Comparison of ENCODE assay signal across 1 cellular context in genomic region chr4:174137698-174138097, GRCh38.
TF ChIP-seq lines count a peak whose summit lies in the region.

No MANE protein-coding gene starts in this region.

TF ChIP-seq in Ishikawa, 13 proteins besides CTCF, POLR2A, EP300 and RAD21 (continued from another document):
- no peak for TF ChIP-seq TCF12 (IDR thresholded peaks at IDR 0.05; ENCODE audit: low read depth)
- TF ChIP-seq, protein P1, sequence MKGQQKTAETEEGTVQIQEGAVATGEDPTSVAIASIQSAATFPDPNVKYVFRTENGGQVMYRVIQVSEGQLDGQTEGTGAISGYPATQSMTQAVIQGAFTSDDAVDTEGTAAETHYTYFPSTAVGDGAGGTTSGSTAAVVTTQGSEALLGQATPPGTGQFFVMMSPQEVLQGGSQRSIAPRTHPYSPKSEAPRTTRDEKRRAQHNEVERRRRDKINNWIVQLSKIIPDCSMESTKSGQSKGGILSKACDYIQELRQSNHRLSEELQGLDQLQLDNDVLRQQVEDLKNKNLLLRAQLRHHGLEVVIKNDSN (IDR thresholded peaks at IDR 0.05), result no peak
- no peak for TF ChIP-seq NFIC (IDR thresholded peaks at IDR 0.05)
